15 cellular contexts compared by ENCODE assay signal in the genomic region with DNA sequence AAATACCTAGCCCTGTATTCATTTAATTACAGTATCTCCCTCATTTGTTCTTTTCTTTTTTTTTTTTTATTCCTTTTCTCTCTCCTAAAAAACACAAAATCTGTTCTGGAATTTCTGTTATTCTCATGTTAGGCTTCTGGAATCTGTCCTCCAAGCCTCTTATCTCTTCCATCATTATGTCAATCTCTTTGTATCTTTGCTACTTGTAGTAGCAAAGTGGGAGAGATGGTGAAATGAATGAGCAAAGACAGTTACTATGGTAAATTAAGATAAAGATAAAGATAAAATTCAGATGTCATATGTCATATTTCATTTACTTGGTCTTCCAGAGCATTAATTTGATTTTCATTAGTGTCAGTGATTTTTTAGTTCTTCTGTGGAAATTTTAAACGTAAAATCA.
DNase-seq lines count a peak whose midpoint lies in the region; ATAC-seq lines count a peak whose summit lies in the region.
"Had no signal": no experiment of that assay in that cellular context is flagged by ENCODE, and none has a peak within 500 bp of the region (broad histone marks: within the 10 kb centered on the region; RNA-seq: fewer than 3 reads in every experiment).

No MANE protein-coding gene starts in this region.

- H3K18ac ChIP-seq in mesendoderm (ENCODE audit: low read length) = no peak overlapping the region

- no peaks in the 10 kb centered on the region for H3K27me3 Mint-ChIP-seq in stimulated activated naive CD8-positive, alpha-beta T cell treated with anti-CD3 and anti-CD28 coated beads, Interleukin-15, amount 100 ng/mL, for 72 hours
- H3K27me3 Mint-ChIP-seq: CD4-positive, CD25-positive, alpha-beta regulatory T cell; CD8-positive, alpha-beta memory T cell had no signal

- DNase-seq in EH (ENCODE audit: low read depth) (peak; percentile 23), SK-N-DZ (ENCODE audit: low spot score) (peak; percentile 48), mesendoderm (peak; percentile 13)
- no peak for DNase-seq in stimulated activated naive CD8-positive, alpha-beta T cell treated with anti-CD3 and anti-CD28 coated beads, Interleukin-15, amount 100 ng/mL, for 72 hours
- DNase-seq: ACHN; BE2C; C1 segment of cervical spinal cord; CD4-positive, CD25-positive, alpha-beta regulatory T cell; CD8-positive, alpha-beta memory T cell; DMS153; DMS79; GF-D8 had no signal

- no peak overlapping the region for H3K4me3 Mint-ChIP-seq in stimulated activated naive CD8-positive, alpha-beta T cell treated with anti-CD3 and anti-CD28 coated beads, Interleukin-15, amount 100 ng/mL, for 72 hours
- H3K4me3 Mint-ChIP-seq: CD4-positive, CD25-positive, alpha-beta regulatory T cell; CD8-positive, alpha-beta memory T cell had no signal

- no peak overlapping the region for H3K4me2 ChIP-seq in mesendoderm (ENCODE audit: low read length)

- H2BK5ac ChIP-seq in mesendoderm (ENCODE audit: low read length) = no peak overlapping the region

- no peak overlapping the region for H3K4me3 ChIP-seq in mesendoderm (ENCODE audit: low read length)
- H3K4me3 ChIP-seq: HAP-1 had no signal

- H3K79me1 ChIP-seq in mesendoderm (ENCODE audit: low read length) = no peaks in the 10 kb centered on the region

- no peaks in the 10 kb centered on the region for H3K27me3 ChIP-seq in mesendoderm (ENCODE audit: insufficient read depth, low read length, poor library complexity)
- H3K27me3 ChIP-seq: BE2C had no signal

- H3K4me1 Mint-ChIP-seq in stimulated activated naive CD8-positive, alpha-beta T cell treated with anti-CD3 and anti-CD28 coated beads, Interleukin-15, amount 100 ng/mL, for 72 hours = no peaks in the 10 kb centered on the region
- H3K4me1 Mint-ChIP-seq: CD4-positive, CD25-positive, alpha-beta regulatory T cell; CD8-positive, alpha-beta memory T cell had no signal

- no peaks in the 10 kb centered on the region for H3K79me2 ChIP-seq in mesendoderm (ENCODE audit: control insufficient read depth, insufficient read depth, low read length)

- no peak overlapping the region for H3K23ac ChIP-seq in mesendoderm (ENCODE audit: low read length)

- no peak overlapping the region for H2BK15ac ChIP-seq in mesendoderm (replicated peaks; ENCODE audit: low read depth)

- no peak overlapping the region for H3K27ac Mint-ChIP-seq in stimulated activated naive CD8-positive, alpha-beta T cell treated with anti-CD3 and anti-CD28 coated beads, Interleukin-15, amount 100 ng/mL, for 72 hours
- H3K27ac Mint-ChIP-seq: CD8-positive, alpha-beta memory T cell had no signal

- no peak overlapping the region for H2BK120ac ChIP-seq in mesendoderm (ENCODE audit: low read depth, low read length)

- no peak overlapping the region for H3K4ac ChIP-seq in mesendoderm (ENCODE audit: low read depth, low read length)

- no peaks in the 10 kb centered on the region for H3K9me3 Mint-ChIP-seq in stimulated activated naive CD8-positive, alpha-beta T cell treated with anti-CD3 and anti-CD28 coated beads, Interleukin-15, amount 100 ng/mL, for 72 hours
- H3K9me3 Mint-ChIP-seq: CD8-positive, alpha-beta memory T cell had no signal

- H4K5ac ChIP-seq in mesendoderm (ENCODE audit: low read length) = no peak overlapping the region

- WGBS in mesendoderm (ENCODE audit: extremely low coverage, insufficient coverage, low lambda C conversion rate) = no CpG with 5 or more reads among the region's 1 CpG

- H3K56ac ChIP-seq in mesendoderm (ENCODE audit: low read length) = no peak overlapping the region

- H3K27ac ChIP-seq in mesendoderm (ENCODE audit: low read depth, low read length) = no peak overlapping the region

- no peak overlapping the region for H2AK5ac ChIP-seq in mesendoderm (ENCODE audit: low read length)

- ATAC-seq in stimulated activated naive CD8-positive, alpha-beta T cell treated with anti-CD3 and anti-CD28 coated beads, Interleukin-15, amount 100 ng/mL, for 72 hours = no peak
- ATAC-seq in GM21515 (IDR thresholded peaks at IDR 0.05; ENCODE audit: unreplicated experiment) = no peak
- no peak for ATAC-seq in GM18858 (IDR thresholded peaks at IDR 0.05; ENCODE audit: unreplicated experiment)

- H3K4me1 ChIP-seq in mesendoderm (ENCODE audit: control insufficient read depth, low read depth, low read length) = no peaks in the 10 kb centered on the region

- H4K8ac ChIP-seq in mesendoderm (ENCODE audit: low read depth, low read length) = no peak overlapping the region

- no peaks in the 10 kb centered on the region for H3K36me3 ChIP-seq in mesendoderm (ENCODE audit: control insufficient read depth, insufficient read depth, low read length)
- H3K36me3 ChIP-seq: BE2C, HAP-1 had no signal

- H3K9ac ChIP-seq in mesendoderm (ENCODE audit: low read length) = no peak overlapping the region

Comparison
In these comparisons a context has a peak if more than half of its experiments do, and no peak if none do; other contexts are left out.
1. DNase-seq: peak in EH (single experiment), SK-N-DZ (single experiment) and mesendoderm (single experiment); none in stimulated activated naive CD8-positive, alpha-beta T cell treated with anti-CD3 and anti-CD28 coated beads, Interleukin-15, amount 100 ng/mL, for 72 hours (0 of 2).